In genomic region chr4:129822708-129823504, GRCh38 we compare ENCODE assay signal across 15 cellular contexts.
DNase-seq lines count a peak whose midpoint lies in the region; ATAC-seq and TF ChIP-seq lines count a peak whose summit lies in the region.
"Had no signal": no experiment of that assay in that cellular context is flagged by ENCODE, and none has a peak within 500 bp of the region (broad histone marks: within the 10 kb centered on the region; RNA-seq: fewer than 3 reads in every experiment).

No MANE protein-coding gene starts in this region.

- no peak for TF ChIP-seq EP300 in Ishikawa (IDR thresholded peaks at IDR 0.05; ENCODE audit: borderline replicate concordance)

- DNase-seq in NCI-H82 treated with DMSO at 0.1 percent for 48 hours (lab: John Stamatoyannopoulos, UW; ENCODE audit: unreplicated experiment) (peak; percentile 13), fibroblast of pulmonary artery (ENCODE audit: low read depth) (peak; percentile 46), retinal pigment epithelial cell (ENCODE audit: low read depth) (peak; percentile 62), NCI-H1436 treated with DMSO at 0.1 percent for 48 hours (lab: John Stamatoyannopoulos, UW) (no peak), SW 1271 (lab: John Stamatoyannopoulos, UW) (no peak), NCI-H1930 (lab: John Stamatoyannopoulos, UW) (no peak)
- DNase-seq: activated T-cell treated with anti-CD3 and anti-CD28 coated beads for 4 hours; amygdala; DMS79 treated with DMSO at 0.1 percent for 48 hours; erythroblast; kidney glomerular epithelial cell; stimulated activated CD4-positive, alpha-beta T cell treated with anti-CD3 and anti-CD28 coated beads, Interleukin-1b, Interleukin-23, amount 100 ng/mL, for 48 hours had no signal

- TF ChIP-seq RAD21 in Ishikawa (IDR thresholded peaks at IDR 0.05; ENCODE audit: low read depth) = no peak

- TF ChIP-seq CTCF in fibroblast of pulmonary artery (IDR thresholded peaks at IDR 0.05; ENCODE audit: low read length, missing control alignments) (no peak), retinal pigment epithelial cell (conservative IDR thresholded peaks at IDR 0.05; ENCODE audit: low read depth, low read length) (no peak)

- ATAC-seq in HG03442 (IDR thresholded peaks at IDR 0.05; ENCODE audit: unreplicated experiment) = no peak

- no peak overlapping the region for H3K4me3 ChIP-seq in fibroblast of pulmonary artery (replicated peaks; ENCODE audit: low read depth, low read length)
- H3K4me3 ChIP-seq in retinal pigment epithelial cell (ENCODE audit: low read length) = no peak overlapping the region
- H3K4me3 ChIP-seq: neural progenitor cell had no signal

TF ChIP-seq in Ishikawa, 13 proteins besides CTCF, POLR2A, EP300 and RAD21:
- TF ChIP-seq USF1 (IDR thresholded peaks at IDR 0.05) (no peak), ZBTB7A (IDR thresholded peaks at IDR 0.05; ENCODE audit: low read depth) (no peak), EGR1 (IDR thresholded peaks at IDR 0.05) (no peak), FOXM1 (IDR thresholded peaks at IDR 0.05; ENCODE audit: borderline replicate concordance, low read depth) (no peak), MAX (IDR thresholded peaks at IDR 0.05) (no peak), NFIC (IDR thresholded peaks at IDR 0.05) (peak; percentile 70), TAF1 (IDR thresholded peaks at IDR 0.05; ENCODE audit: low read depth) (no peak), TEAD4 (IDR thresholded peaks at IDR 0.05) (no peak), TCF12 (IDR thresholded peaks at IDR 0.05; ENCODE audit: low read depth) (no peak), CREB1 (IDR thresholded peaks at IDR 0.05; ENCODE audit: low read depth) (no peak), CEBPB (IDR thresholded peaks at IDR 0.05) (0 out of 2 replicates have a peak, but pooled peaks have one; percentile 49), YY1 (IDR thresholded peaks at IDR 0.05; ENCODE audit: low read depth) (no peak), REST (IDR thresholded peaks at IDR 0.05; ENCODE audit: low read depth) (no peak)

Comparison
In these comparisons a context has a peak if more than half of its experiments do, and no peak if none do; other contexts are left out.
1. DNase-seq: peak in NCI-H82 treated with DMSO at 0.1 percent for 48 hours (single experiment), fibroblast of pulmonary artery (single experiment) and retinal pigment epithelial cell (single experiment); none in NCI-H1436 treated with DMSO at 0.1 percent for 48 hours (single experiment), SW 1271 (0 of 2) and NCI-H1930 (0 of 2).